Comparison of ENCODE assay signal across 8 cellular contexts in the genomic region with DNA sequence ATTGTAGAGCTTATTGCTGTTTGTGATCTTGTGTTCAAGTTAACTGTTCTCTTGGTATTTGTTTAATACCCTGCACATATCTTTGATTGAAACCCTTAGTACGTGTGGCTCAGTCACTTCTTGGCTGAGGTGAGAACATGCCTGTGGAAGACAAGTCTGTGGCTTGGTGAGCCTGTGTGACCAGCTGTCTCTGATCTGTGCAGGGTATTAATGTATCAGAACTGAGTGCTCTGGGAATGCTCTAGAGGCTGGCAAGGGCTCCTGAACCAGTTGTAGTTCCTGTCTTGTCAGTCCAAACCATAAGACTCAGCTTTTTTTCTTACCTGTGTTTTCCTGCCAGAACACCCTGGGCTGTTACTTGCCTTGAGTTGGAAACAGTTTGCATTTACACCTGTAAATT. TPM values are rescaled to one million over a fixed set of nuclear protein-coding genes. Genes with fewer than 3 reads are reported as not detected.
"Had no signal": no experiment of that assay in that cellular context is flagged by ENCODE, and none has a peak within 500 bp of the region (broad histone marks: within the 10 kb centered on the region; RNA-seq: fewer than 3 reads in every experiment).

No MANE protein-coding gene starts in this region.

- H3K4me3 Mint-ChIP-seq: GM23338, HFFc6 had no signal

- H3K4me3 ChIP-seq: GM23338, HAP-1, K562 had no signal

- H3K36me3 ChIP-seq: HAP-1 had no signal

- H3K9me3 Mint-ChIP-seq: GM23338, HFFc6 had no signal

- H3K9me3 ChIP-seq: HAP-1 had no signal

- H3K27ac Mint-ChIP-seq: GM23338, HFFc6 had no signal

- DNase-seq: H7, HFFc6 had no signal

- H2AFZ ChIP-seq: GM23338 had no signal

- H3K27ac ChIP-seq: HL-60 had no signal

- H3K4me1 Mint-ChIP-seq: GM23338 had no signal

- ATAC-seq: GM23338, HCT116, HepG2, K562 had no signal

- H3K4me2 ChIP-seq: GM23338 had no signal

RNA-seq across cellular contexts. Expression of a gene that starts 52.4 kb away (rescaled TPM):
- total RNA-seq: HepG2 had no signal
- polyA plus RNA-seq: HepG2 had no signal
